In genomic region chr6:41257369-41258195, GRCh38 we compare ENCODE assay signal across 12 cellular contexts. TPM values are rescaled to one million over a fixed set of nuclear protein-coding genes. Genes with fewer than 3 reads are reported as not detected.
DNase-seq lines count a peak whose midpoint lies in the region; ATAC-seq and TF ChIP-seq lines count a peak whose summit lies in the region.
"Had no signal": no experiment of that assay in that cellular context is flagged by ENCODE, and none has a peak within 500 bp of the region (broad histone marks: within the 10 kb centered on the region; RNA-seq: fewer than 3 reads in every experiment).

No MANE protein-coding gene starts in this region.

- H3K4me3 Mint-ChIP-seq in MCF 10A (ENCODE audit: unreplicated experiment) = no peak overlapping the region
- H3K4me3 Mint-ChIP-seq in activated T-cell treated with anti-CD3 and anti-CD28 coated beads, Interleukin-2, amount 50 U/mL, for 4 hours = no peak overlapping the region
- H3K4me3 Mint-ChIP-seq: effector memory CD8-positive, alpha-beta T cell; natural killer cell treated with Interleukin-12 subunit alpha and Interleukin-12 subunit beta and Interleukin-15 and Interleukin-18, amount 100 ng/mL, for 72 hours; stimulated activated naive CD8-positive, alpha-beta T cell treated with anti-CD3 and anti-CD28 coated beads, Interleukin-15, amount 100 ng/mL, for 72 hours had no signal

- DNase-seq in MCF 10A (ENCODE audit: unreplicated experiment) = peak; percentile 76
- DNase-seq in breast epithelium (ENCODE audit: low spot score in 2 of 2) = no peak
- peak; percentile 57 for DNase-seq in RPMI7951 (ENCODE audit: low read depth)
- peak; percentile 67 to 75 for DNase-seq in foreskin fibroblast
- DNase-seq in uterus = peak; percentile 61 to 62
- DNase-seq in activated T-cell treated with anti-CD3 and anti-CD28 coated beads, Interleukin-2, amount 50 U/mL, for 4 hours = no peak
- no peak for DNase-seq in spleen
- DNase-seq: effector memory CD8-positive, alpha-beta T cell; stimulated activated naive CD8-positive, alpha-beta T cell treated with anti-CD3 and anti-CD28 coated beads, Interleukin-15, amount 100 ng/mL, for 72 hours had no signal

- no peak overlapping the region for H3K27ac ChIP-seq in breast epithelium
- no peak overlapping the region for H3K27ac ChIP-seq in uterus
- peak overlapping the region in 3 of 8 donors; percentile 1 to 25 (median 21) for H3K27ac ChIP-seq in spleen

- TF ChIP-seq POLR2A in breast epithelium (IDR thresholded peaks at IDR 0.05) (no peak), uterus (IDR thresholded peaks at IDR 0.05) (no peak), spleen (IDR thresholded peaks at IDR 0.05) (no peak)

- BruUV-seq in MCF 10A (replicated peaks; lab: Mats Ljungman, UMichigan) = no TSS peak

- H3K9me3 ChIP-seq in breast epithelium (peaks cover 0 to 11% of the 10 kb centered on the region in 2 donors), uterus (no peaks in the 10 kb centered on the region), spleen (peaks cover 0 to 39% (median 27%) of the 10 kb centered on the region in 8 donors)

- H3K27ac Mint-ChIP-seq in MCF 10A (ENCODE audit: low read depth, unreplicated experiment) = no peak overlapping the region
- H3K27ac Mint-ChIP-seq: effector memory CD8-positive, alpha-beta T cell; natural killer cell treated with Interleukin-12 subunit alpha and Interleukin-12 subunit beta and Interleukin-15 and Interleukin-18, amount 100 ng/mL, for 72 hours; stimulated activated naive CD8-positive, alpha-beta T cell treated with anti-CD3 and anti-CD28 coated beads, Interleukin-15, amount 100 ng/mL, for 72 hours had no signal

- TF ChIP-seq CTCF in MCF 10A (IDR thresholded peaks at IDR 0.05; ENCODE audit: unreplicated experiment) (no peak), breast epithelium (IDR thresholded peaks at IDR 0.05) (no peak), foreskin fibroblast (IDR thresholded peaks at IDR 0.05; ENCODE audit: low read depth, low read length) (no peak), uterus (IDR thresholded peaks at IDR 0.05) (no peak), spleen (IDR thresholded peaks at IDR 0.05 in 8 of 11, conservative IDR thresholded peaks at IDR 0.05 in 3 of 11) (no peak)

- intact Hi-C loops in MCF 10A (cut with micrococcal nuclease) (no loop called here), breast epithelium (cut with DNase I; ENCODE audit: low total_unique reads) (no loop called here), uterus (cut with DNase I; ENCODE audit: low total_unique reads) (no loop called here), spleen (cut with DNase I; ENCODE audit: low total_unique reads) (no loop called here)

- peaks cover 16% of the 10 kb centered on the region for H3K9me3 Mint-ChIP-seq in MCF 10A (ENCODE audit: unreplicated experiment)
- peaks cover 30% of the 10 kb centered on the region for H3K9me3 Mint-ChIP-seq in activated T-cell treated with anti-CD3 and anti-CD28 coated beads, Interleukin-2, amount 50 U/mL, for 4 hours

- H3K4me3 ChIP-seq in breast epithelium = no peak overlapping the region
- H3K4me3 ChIP-seq in foreskin fibroblast (ENCODE audit: low read depth in 1 of 2, low read length in 2 of 2) = no peak overlapping the region
- H3K4me3 ChIP-seq in uterus = no peak overlapping the region
- no peak overlapping the region for H3K4me3 ChIP-seq in spleen

- POLR2A ChIA-PET in MCF 10A (lab: Yijun Ruan, JAX) = no interaction called here

- WGBS in spleen, 5 donors = 51 to 77% (median 65%) methylated on average over 2 of the region's 2 CpGs

- H3K36me3 ChIP-seq in breast epithelium (no peaks in the 10 kb centered on the region), uterus (no peaks in the 10 kb centered on the region), spleen (no peaks in the 10 kb centered on the region)

- peaks cover 19% of the 10 kb centered on the region for H3K4me1 Mint-ChIP-seq in MCF 10A (ENCODE audit: insufficient read depth, unreplicated experiment)
- peaks cover 6% of the 10 kb centered on the region for H3K4me1 Mint-ChIP-seq in activated T-cell treated with anti-CD3 and anti-CD28 coated beads, Interleukin-2, amount 50 U/mL, for 4 hours (ENCODE audit: low read depth)

- no peak for ATAC-seq in GM18511 (IDR thresholded peaks at IDR 0.05; ENCODE audit: unreplicated experiment)
- no peak for ATAC-seq in activated T-cell treated with anti-CD3 and anti-CD28 coated beads, Interleukin-2, amount 50 U/mL, for 4 hours
- ATAC-seq: effector memory CD8-positive, alpha-beta T cell; natural killer cell treated with Interleukin-12 subunit alpha and Interleukin-12 subunit beta and Interleukin-15 and Interleukin-18, amount 100 ng/mL, for 72 hours; stimulated activated naive CD8-positive, alpha-beta T cell treated with anti-CD3 and anti-CD28 coated beads, Interleukin-15, amount 100 ng/mL, for 72 hours had no signal

- H3K27me3 Mint-ChIP-seq in MCF 10A (ENCODE audit: insufficient read depth, unreplicated experiment) = peaks cover 17% of the 10 kb centered on the region
- peaks cover 3% of the 10 kb centered on the region for H3K27me3 Mint-ChIP-seq in activated T-cell treated with anti-CD3 and anti-CD28 coated beads, Interleukin-2, amount 50 U/mL, for 4 hours (ENCODE audit: low read depth)
- H3K27me3 Mint-ChIP-seq: stimulated activated naive CD8-positive, alpha-beta T cell treated with anti-CD3 and anti-CD28 coated beads, Interleukin-15, amount 100 ng/mL, for 72 hours had no signal

- H3K4me1 ChIP-seq in breast epithelium (no peaks in the 10 kb centered on the region), uterus (no peaks in the 10 kb centered on the region), spleen (peaks cover 0 to 30% (median 9%) of the 10 kb centered on the region in 6 donors)

- H3K27me3 ChIP-seq in breast epithelium (no peaks in the 10 kb centered on the region), uterus (no peaks in the 10 kb centered on the region), spleen (replicated peaks in 1 of 7) (no peaks in the 10 kb centered on the region)

- CTCF ChIA-PET in MCF 10A (lab: Yijun Ruan, JAX) = no interaction called here

- H3K36me3 Mint-ChIP-seq in MCF 10A (ENCODE audit: insufficient read depth, unreplicated experiment) = no peaks in the 10 kb centered on the region
- H3K36me3 Mint-ChIP-seq in activated T-cell treated with anti-CD3 and anti-CD28 coated beads, Interleukin-2, amount 50 U/mL, for 4 hours (ENCODE audit: insufficient read depth) = peaks cover 3% of the 10 kb centered on the region

RNA-seq across cellular contexts. Expression of gene TREM1, which starts 28.9 kb away (rescaled TPM):
- 9.9 and 15.8 TPM in 2 replicates for total RNA-seq in MCF 10A (2022)
- total RNA-seq in breast epithelium = 1 to 10 TPM in 2 of 3 donors, under 1 TPM in 1; 0.98 to 2.8 (median 1.3) TPM
- total RNA-seq in RPMI7951 (2014; rRNA removed; shearing (Covaris generic)) = 2.0 TPM in 1 of 2 replicates, not detected in the other
- 10 to 100 TPM in 1 of 4 donors, 1 to 10 TPM in 1, under 1 TPM in 2; 0.26 to 30.6 (median 1.1) TPM for total RNA-seq in uterus
- not detected for total RNA-seq in activated T-cell treated with anti-CD3 and anti-CD28 coated beads, Interleukin-2, amount 50 U/mL, for 4 hours
- total RNA-seq in spleen = 10 to 100 TPM; 14.8 to 51.9 (median 24.9) TPM
- polyA plus RNA-seq in spleen = 1 to 10 TPM in 2 of 3 donors, under 1 TPM in 1; 0.64 to 3.7 (median 2.9) TPM
- polyA plus RNA-seq: AG04450 had no signal

RNA-seq across cellular contexts. Expression of gene TREML4, which starts 29.4 kb away (rescaled TPM):
- total RNA-seq in MCF 10A (2022) = not detected in 2 replicates
- total RNA-seq in breast epithelium = not detected
- not detected in 2 replicates for total RNA-seq in RPMI7951 (2014; rRNA removed; shearing (Covaris generic))
- total RNA-seq in uterus = not detected
- total RNA-seq in activated T-cell treated with anti-CD3 and anti-CD28 coated beads, Interleukin-2, amount 50 U/mL, for 4 hours = not detected
- total RNA-seq in spleen = 1 to 10 TPM in 1 of 7 donors, not detected in 6; 2.2 TPM
- under 1 TPM in 1 of 3 donors, not detected in 2; 0.44 TPM for polyA plus RNA-seq in spleen
- total RNA-seq: natural killer cell treated with Interleukin-12 subunit alpha and Interleukin-12 subunit beta and Interleukin-15 and Interleukin-18, amount 100 ng/mL, for 72 hours had no signal
- polyA plus RNA-seq: AG04450 had no signal

RNA-seq across cellular contexts. Expression of gene TREML2, which starts 56.6 kb away (rescaled TPM):
- total RNA-seq in MCF 10A (2022) (not detected in 2 replicates), breast epithelium (under 1 TPM in 2 of 3 donors, not detected in 1; under 0.01 to 0.15 TPM), uterus (under 1 TPM in 1 of 4 donors, not detected in 3; 0.12 TPM), spleen (10 to 100 TPM in 5 of 7 donors, 1 to 10 TPM in 2; 7.4 to 28.8 (median 12.2) TPM)
- not detected in 2 replicates for total RNA-seq in RPMI7951 (2014; rRNA removed; shearing (Covaris generic))
- total RNA-seq in activated T-cell treated with anti-CD3 and anti-CD28 coated beads, Interleukin-2, amount 50 U/mL, for 4 hours = 1 to 10 TPM in 1 of 3 donors, under 1 TPM in 2; 0.82 to 1.9 (median 0.91) TPM
- polyA plus RNA-seq in spleen = 1 to 10 TPM; 1.9 to 5.4 (median 4.6) TPM
- polyA plus RNA-seq: AG04450 had no signal

Comparison
In these comparisons a context has a peak if more than half of its experiments do, and no peak if none do; other contexts are left out.
1. DNase-seq: peak in MCF 10A (single experiment), RPMI7951 (single experiment), foreskin fibroblast (2 of 2) and uterus (2 of 2); none in breast epithelium (0 of 2), activated T-cell treated with anti-CD3 and anti-CD28 coated beads, Interleukin-2, amount 50 U/mL, for 4 hours (single experiment) and spleen (single experiment).